ENCODE assay signal across 19 cellular contexts in genomic region chr2:69926849-69927515, GRCh38. TPM values are rescaled to one million over a fixed set of nuclear protein-coding genes. Genes with fewer than 3 reads are reported as not detected.
DNase-seq lines count a peak whose midpoint lies in the region; ATAC-seq and TF ChIP-seq lines count a peak whose summit lies in the region.
"Had no signal": no experiment of that assay in that cellular context is flagged by ENCODE, and none has a peak within 500 bp of the region (broad histone marks: within the 10 kb centered on the region; RNA-seq: fewer than 3 reads in every experiment).

No MANE protein-coding gene starts in this region.

- no peaks in the 10 kb centered on the region for H3K36me3 Mint-ChIP-seq in WTC11

- H3K9me3 Mint-ChIP-seq in WTC11: no peaks in the 10 kb centered on the region
- H3K9me3 Mint-ChIP-seq: activated CD4-positive, alpha-beta T cell treated with anti-CD3 and anti-CD28 coated beads, Interleukin-2, amount 10 ng/mL, durations not matched to agents 24 days and 14 days had no signal

- H3K4me3 Mint-ChIP-seq in WTC11: no peak overlapping the region
- H3K4me3 Mint-ChIP-seq: activated CD4-positive, alpha-beta T cell treated with anti-CD3 and anti-CD28 coated beads, Interleukin-2, amount 10 ng/mL, durations not matched to agents 24 days and 14 days had no signal

- H3K27me3 ChIP-seq in hepatocyte: no peaks in the 10 kb centered on the region
- H3K27me3 ChIP-seq: ascending aorta, heart right ventricle, Peyer's patch, suprapubic skin had no signal

- no peaks in the 10 kb centered on the region for H3K36me3 ChIP-seq in hepatocyte (replicated peaks; ENCODE audit: insufficient read depth, low read depth)

- POLR2A ChIA-PET in WTC11 (lab: Charles Lee): no interaction called here

- H3K4me1 Mint-ChIP-seq in WTC11: no peaks in the 10 kb centered on the region

- no peaks in the 10 kb centered on the region for H4K20me1 ChIP-seq in hepatocyte (ENCODE audit: insufficient read depth, poor library complexity, severe bottlenecking)

- no peak for ATAC-seq in WTC11
- ATAC-seq in HG03439 (IDR thresholded peaks at IDR 0.05; ENCODE audit: unreplicated experiment): no peak
- no peak for ATAC-seq in HG03196 (IDR thresholded peaks at IDR 0.05; ENCODE audit: unreplicated experiment)

- H3K27ac Mint-ChIP-seq in WTC11: no peak overlapping the region
- H3K27ac Mint-ChIP-seq: activated CD4-positive, alpha-beta T cell treated with anti-CD3 and anti-CD28 coated beads, Interleukin-2, amount 10 ng/mL, durations not matched to agents 24 days and 14 days had no signal

- H3K27me3 Mint-ChIP-seq in WTC11 (ENCODE audit: low read depth): no peaks in the 10 kb centered on the region
- H3K27me3 Mint-ChIP-seq: activated CD4-positive, alpha-beta T cell treated with anti-CD3 and anti-CD28 coated beads, Interleukin-2, amount 10 ng/mL, durations not matched to agents 24 days and 14 days had no signal

- CTCF ChIA-PET in WTC11 (lab: Charles Lee): interaction anchor here (1.0 to 1.1 kb wide), 2 partner anchors 12 to 15 kb away, joined by 3 to 4 read pairs; partner anchors contain the start of gene MXD1

- H3K4me3 ChIP-seq in hepatocyte: no peak overlapping the region
- H3K4me3 ChIP-seq: ascending aorta, heart right ventricle, Peyer's patch, suprapubic skin had no signal

- H3K4me2 ChIP-seq in hepatocyte: no peak overlapping the region

- DNase-seq in SIG-M5 treated with dmso at 0.1 percent for 504 hours (lab: John Stamatoyannopoulos, UW; ENCODE audit: unreplicated experiment): peak; percentile 79
- DNase-seq in SIG-M5 (lab: John Stamatoyannopoulos, UW): no peak
- DNase-seq in WTC11 (ENCODE audit: low spot score): no peak
- DNase-seq in hepatocyte (ENCODE audit: low spot score): no peak
- peak; percentile 21 for DNase-seq in stromal cell of bone marrow (ENCODE audit: low read depth)
- no peak for DNase-seq in activated gamma-delta T cell (lab: John Stamatoyannopoulos, UW)
- DNase-seq: activated CD4-positive, alpha-beta T cell treated with anti-CD3 and anti-CD28 coated beads, Interleukin-2, amount 10 ng/mL, durations not matched to agents 24 days and 14 days; activated T-cell treated with anti-CD3 and anti-CD28 coated beads, Interleukin-2, amount 50 U/mL, for 48 hours; heart right ventricle; NCI-H1092 treated with DMSO at 0.1 percent for 48 hours; NCI-H2227 treated with DMSO at 0.1 percent for 48 hours; Peyer's patch; small intestine; T-helper 2 cell had no signal

- TF ChIP-seq CTCF in WTC11 (IDR thresholded peaks at IDR 0.05) (no peak), hepatocyte (IDR thresholded peaks at IDR 0.05; ENCODE audit: poor library complexity) (no peak)

- H3K27ac ChIP-seq in hepatocyte: peak overlapping the region; percentile 17
- H3K27ac ChIP-seq: 22Rv1, ascending aorta, Peyer's patch, suprapubic skin had no signal

- 86% methylated on average over 3 of the region's 3 CpGs for WGBS in hepatocyte (ENCODE audit: low lambda C conversion rate, missing lambda C conversion rate)

- peaks cover 18% of the 10 kb centered on the region for H3K79me2 ChIP-seq in hepatocyte

- no peak overlapping the region for H2AFZ ChIP-seq in hepatocyte

- no peaks in the 10 kb centered on the region for H3K9me3 ChIP-seq in hepatocyte (ENCODE audit: low read depth)
- H3K9me3 ChIP-seq: ascending aorta, heart right ventricle, Peyer's patch, suprapubic skin had no signal

- H3K9me2 ChIP-seq in hepatocyte (replicated peaks; ENCODE audit: insufficient read depth): no peaks in the 10 kb centered on the region

- no peaks in the 10 kb centered on the region for H3K4me1 ChIP-seq in hepatocyte (ENCODE audit: insufficient read depth)
- H3K4me1 ChIP-seq: suprapubic skin had no signal

TF ChIP-seq in WTC11, 78 proteins besides CTCF, POLR2A, EP300 and RAD21:
- TF ChIP-seq NR3C1 (CRISPR knock-in tag; conservative IDR thresholded peaks at IDR 0.05; ENCODE audit: low read depth): no peak
- TF ChIP-seq ZNF121 (CRISPR knock-in tag; IDR thresholded peaks at IDR 0.05): no peak
- peak; percentile 99 for TF ChIP-seq GABPB1 (CRISPR knock-in tag; IDR thresholded peaks at IDR 0.05)

RNA-seq across cellular contexts. Expression of gene MXD1, which starts 12.1 kb away (rescaled TPM):
- total RNA-seq in WTC11 (2021) (1.5 to 2.3 TPM (median 1.6 TPM) in 3 replicates), hepatocyte (25.8 and 29.7 TPM in 2 replicates)
- polyA plus RNA-seq in hepatocyte: 41.8 and 45.4 TPM in 2 replicates

RNA-seq across cellular contexts. Expression of gene SNRNP27, which starts 33.2 kb away (rescaled TPM):
- total RNA-seq in WTC11 (2021): 38.4 to 45.9 TPM (median 39.9 TPM) in 3 replicates
- total RNA-seq in hepatocyte: 43.1 and 58.4 TPM in 2 replicates
- polyA plus RNA-seq in hepatocyte: 65.5 and 66.3 TPM in 2 replicates

RNA-seq across cellular contexts. Expression of gene ASPRV1, which starts 34.4 kb away (rescaled TPM):
- total RNA-seq in WTC11 (2021): 0.73 to 1.3 TPM (median 1.1 TPM) in 3 replicates
- total RNA-seq in hepatocyte: 0.24 and 0.73 TPM in 2 replicates
- polyA plus RNA-seq in hepatocyte: 0.66 TPM in 1 of 2 replicates, not detected in the other

Comparison
In these comparisons a context has a peak if more than half of its experiments do, and no peak if none do; other contexts are left out.
1. DNase-seq: peak in SIG-M5 treated with dmso at 0.1 percent for 504 hours (single experiment) and stromal cell of bone marrow (single experiment); none in SIG-M5 (single experiment), WTC11 (single experiment), hepatocyte (single experiment) and activated gamma-delta T cell (single experiment).